ENCODE assay signal across 21 cellular contexts in the genomic region with DNA sequence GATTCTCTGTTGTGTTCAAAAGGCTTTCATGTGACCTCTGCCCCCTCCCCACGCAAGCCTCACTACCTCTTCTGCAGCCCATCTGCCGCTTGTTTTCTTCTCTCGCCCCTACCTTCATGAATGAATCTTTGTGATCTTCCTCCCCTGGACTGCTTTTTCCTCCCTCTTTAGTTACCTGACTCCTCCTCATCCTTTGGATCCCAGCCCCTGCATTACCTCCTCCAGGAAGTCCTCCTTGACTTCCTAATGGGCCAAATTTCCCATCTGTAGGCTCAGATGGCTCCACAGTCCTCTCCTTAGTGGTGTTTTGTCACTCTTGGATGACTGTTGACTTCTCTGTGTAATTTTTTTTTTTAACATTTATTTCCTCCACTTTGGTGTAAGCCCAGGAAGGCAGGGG. TPM values are rescaled to one million over a fixed set of nuclear protein-coding genes. Genes with fewer than 3 reads are reported as not detected.
DNase-seq lines count a peak whose midpoint lies in the region; ATAC-seq and TF ChIP-seq lines count a peak whose summit lies in the region.
"Had no signal": no experiment of that assay in that cellular context is flagged by ENCODE, and none has a peak within 500 bp of the region (broad histone marks: within the 10 kb centered on the region; RNA-seq: fewer than 3 reads in every experiment).

No MANE protein-coding gene starts in this region.

- H3K4me1 Mint-ChIP-seq in GM23338: peaks cover 81% of the 10 kb centered on the region
- peaks cover 86% of the 10 kb centered on the region for H3K4me1 Mint-ChIP-seq in endothelial cell (ENCODE audit: unreplicated experiment)
- H3K4me1 Mint-ChIP-seq in neural progenitor cell: peaks cover 82% of the 10 kb centered on the region
- H3K4me1 Mint-ChIP-seq: B cell had no signal

- H3K9me3 Mint-ChIP-seq in GM23338 (no peaks in the 10 kb centered on the region; the same call in 1 of the 3 replicates), endothelial cell (ENCODE audit: unreplicated experiment) (no peaks in the 10 kb centered on the region), neural progenitor cell (no peaks in the 10 kb centered on the region)
- H3K9me3 Mint-ChIP-seq: HFFc6 had no signal

- H3K9ac ChIP-seq in BLaER1 treated with 17β-estradiol and CSF1 and Interleukin-3, amounts not matched to agents 10 nM and 100 nM: no peak overlapping the region
- H3K9ac ChIP-seq in neural progenitor cell: no peak overlapping the region
- H3K9ac ChIP-seq: SK-N-SH had no signal

- H2AFZ ChIP-seq in GM23338 (no peak overlapping the region), neural progenitor cell (replicated peaks) (no peak overlapping the region)

- no peaks in the 10 kb centered on the region; the same call in 1 of the 2 replicates for H3F3A ChIP-seq in GM23338 (replicated peaks; ENCODE audit: low read depth)
- no peaks in the 10 kb centered on the region for H3F3A ChIP-seq in neural progenitor cell (ENCODE audit: low read depth)

- H3K79me2 ChIP-seq in GM23338 (replicated peaks; ENCODE audit: insufficient read depth): no peaks in the 10 kb centered on the region; the same call in 1 of the 2 replicates
- peaks cover 34% of the 10 kb centered on the region for H3K79me2 ChIP-seq in neural progenitor cell (ENCODE audit: low read depth)

- TF ChIP-seq CTCF in GM23338 (conservative IDR thresholded peaks at IDR 0.05; ENCODE audit: low read depth in 2 of 2): no peak
- TF ChIP-seq CTCF in endothelial cell (IDR thresholded peaks at IDR 0.05; ENCODE audit: unreplicated experiment): no peak
- no peak for TF ChIP-seq CTCF in neural progenitor cell (IDR thresholded peaks at IDR 0.05)

- no peak for ATAC-seq in GM23338

- H3K27ac ChIP-seq in BLaER1 treated with 17β-estradiol and CSF1 and Interleukin-3, amounts not matched to agents 10 nM and 100 nM: no peak overlapping the region
- H3K27ac ChIP-seq in GM23338 (ENCODE audit: low read depth) (no peak overlapping the region), neural progenitor cell (no peak overlapping the region)
- H3K27ac ChIP-seq: HL-60 had no signal

- H3K9me3 ChIP-seq in BLaER1 treated with 17β-estradiol and CSF1 and Interleukin-3, amounts not matched to agents 10 nM and 100 nM (replicated peaks in 1 of 11): no peaks in the 10 kb centered on the region
- H3K9me3 ChIP-seq in neural progenitor cell (ENCODE audit: low read depth): no peaks in the 10 kb centered on the region
- H3K9me3 ChIP-seq: SK-N-SH had no signal

- no peaks in the 10 kb centered on the region for H4K20me1 ChIP-seq in BLaER1 treated with 17β-estradiol and CSF1 and Interleukin-3, amounts not matched to agents 10 nM and 100 nM
- H4K20me1 ChIP-seq in GM23338 (replicated peaks; ENCODE audit: insufficient read depth) (no peaks in the 10 kb centered on the region), neural progenitor cell (ENCODE audit: low read depth) (peaks cover 77% of the 10 kb centered on the region)

- no peak overlapping the region for H3K27ac Mint-ChIP-seq in GM23338
- H3K27ac Mint-ChIP-seq in endothelial cell (ENCODE audit: unreplicated experiment): peak overlapping the region; percentile 75
- H3K27ac Mint-ChIP-seq in neural progenitor cell: peak overlapping the region; percentile 22
- H3K27ac Mint-ChIP-seq: B cell, HFFc6 had no signal

- peaks cover 0 to 8% (median 0%) of the 10 kb centered on the region in 11 experiments; a peak in 2 of 22 replicates for H3K27me3 ChIP-seq in BLaER1 treated with 17β-estradiol and CSF1 and Interleukin-3, amounts not matched to agents 10 nM and 100 nM
- H3K27me3 ChIP-seq in GM23338 (ENCODE audit: insufficient read depth) (peaks cover 26% of the 10 kb centered on the region), neural progenitor cell (no peaks in the 10 kb centered on the region)

- peaks cover 11 to 52% (median 33%) of the 10 kb centered on the region in 10 experiments for H3K4me1 ChIP-seq in BLaER1 treated with 17β-estradiol and CSF1 and Interleukin-3, amounts not matched to agents 10 nM and 100 nM
- H3K4me1 ChIP-seq in GM23338 (ENCODE audit: insufficient read depth) (peaks cover 69% of the 10 kb centered on the region), neural progenitor cell (peaks cover 34% of the 10 kb centered on the region)

- peaks cover 20% of the 10 kb centered on the region for H3K27me3 Mint-ChIP-seq in GM23338 (ENCODE audit: insufficient read depth, low read depth, poor library complexity)
- peaks cover 9% of the 10 kb centered on the region for H3K27me3 Mint-ChIP-seq in endothelial cell (ENCODE audit: unreplicated experiment)
- H3K27me3 Mint-ChIP-seq in neural progenitor cell (ENCODE audit: insufficient read depth, low read depth): peaks cover 5% of the 10 kb centered on the region

- peak overlapping the region; percentile 22 to 66 (median 50); a peak in 21 of 22 replicates for H3K4me2 ChIP-seq in BLaER1 treated with 17β-estradiol and CSF1 and Interleukin-3, amounts not matched to agents 10 nM and 100 nM
- peak overlapping the region; percentile 51; the same call in 1 of the 2 replicates for H3K4me2 ChIP-seq in GM23338
- no peak overlapping the region for H3K4me2 ChIP-seq in neural progenitor cell
- H3K4me2 ChIP-seq: SK-N-SH had no signal

- H3K36me3 Mint-ChIP-seq in GM23338 (ENCODE audit: low read depth) (peaks cover 7% of the 10 kb centered on the region), endothelial cell (ENCODE audit: low read depth, unreplicated experiment) (peaks cover 53% of the 10 kb centered on the region), neural progenitor cell (peaks cover 17% of the 10 kb centered on the region)

- H3K4me3 ChIP-seq in BLaER1 treated with 17β-estradiol and CSF1 and Interleukin-3, amounts not matched to agents 10 nM and 100 nM: no peak overlapping the region
- no peak overlapping the region for H3K4me3 ChIP-seq in GM23338
- H3K4me3 ChIP-seq in neural progenitor cell: no peak overlapping the region

- no peak overlapping the region for H3K4me3 Mint-ChIP-seq in GM23338
- peak overlapping the region; percentile 61 for H3K4me3 Mint-ChIP-seq in endothelial cell (ENCODE audit: unreplicated experiment)
- peak overlapping the region; percentile 6 for H3K4me3 Mint-ChIP-seq in neural progenitor cell
- H3K4me3 Mint-ChIP-seq: B cell, HFFc6 had no signal

- 0 out of 2 replicates have a peak, but pooled peaks cover 4% of the 10 kb centered on the region for H3K9me2 ChIP-seq in GM23338 (ENCODE audit: insufficient read depth)
- H3K9me2 ChIP-seq: SK-N-SH had no signal

- H3K36me3 ChIP-seq in BLaER1 treated with 17β-estradiol and CSF1 and Interleukin-3, amounts not matched to agents 10 nM and 100 nM: no peaks in the 10 kb centered on the region
- H3K36me3 ChIP-seq in GM23338 (ENCODE audit: insufficient read depth) (peaks cover 7% of the 10 kb centered on the region; the same call in 1 of the 2 replicates), neural progenitor cell (no peaks in the 10 kb centered on the region)

- no peak for DNase-seq in GM23338 (ENCODE audit: low spot score)
- DNase-seq in endothelial cell (ENCODE audit: low spot score): no peak
- no peak for DNase-seq in neural progenitor cell (ENCODE audit: low spot score)
- no peak for DNase-seq in NCI-H1048 (lab: John Stamatoyannopoulos, UW)
- DNase-seq in D341Med (ENCODE audit: low spot score): no peak
- DNase-seq in COLO829 (ENCODE audit: low spot score): no peak
- no peak for DNase-seq in dermis blood vessel endothelial cell
- DNase-seq: DND-41, H7, HFFc6, NCI-H1092, NCI-H1436 treated with DMSO at 0.1 percent for 48 hours, NCI-H2029, NCI-H446, NCI-H774, SHP77 treated with DMSO at 0.1 percent for 48 hours, SK-N-SH had no signal

TF ChIP-seq in GM23338, 12 proteins besides CTCF, POLR2A, EP300 and RAD21 (continues in another document):
- no peak for TF ChIP-seq ZNF114 (CRISPR knock-in tag; IDR thresholded peaks at IDR 0.05)
- no peak for TF ChIP-seq POLR2AphosphoS5 (IDR thresholded peaks at IDR 0.05; ENCODE audit: low read depth)

RNA-seq across cellular contexts. Expression of a gene that starts 10.9 kb away (rescaled TPM):
- total RNA-seq in GM23338 (2014; rRNA removed; shearing (Covaris generic)): 10.6 and 12.0 TPM in 2 replicates
- 5.8 and 6.0 TPM in 2 replicates for polyA plus RNA-seq in GM23338 (2016; fragmentation: Nextera tagmentation; extraction: Ambion mirVana)
- total RNA-seq in endothelial cell (ENCODE audit: unreplicated experiment) (717 TPM), neural progenitor cell (ENCODE audit: low replicate concordance) (16.5 and 33.0 TPM in 2 replicates), dermis blood vessel endothelial cell (48.3 and 74.5 TPM in 2 replicates)
- total RNA-seq: HT1080 had no signal
